Comparison of ENCODE assay signal across 21 cellular contexts in genomic region chr2:9113916-9114315, GRCh38.
"Had no signal": no experiment of that assay in that cellular context is flagged by ENCODE, and none has a peak within 500 bp of the region (broad histone marks: within the 10 kb centered on the region; RNA-seq: fewer than 3 reads in every experiment).

No MANE protein-coding gene starts in this region.

- H3K36me3 Mint-ChIP-seq: activated naive CD8-positive, alpha-beta T cell treated with anti-CD3 and anti-CD28 coated beads, Interleukin-2, amount 10 ng/mL, durations not matched to agents 7 days and 5 days had no signal

- ATAC-seq: activated CD8-positive, alpha-beta T cell treated with anti-CD3 and anti-CD28 coated beads for 36 hours; activated T-cell treated with anti-CD3 and anti-CD28 coated beads, Interleukin-2, amount 50 U/mL, for 72 hours had no signal

- H3K4me1 ChIP-seq: adrenal gland had no signal

- H3K9me3 Mint-ChIP-seq: activated CD8-positive, alpha-beta T cell treated with anti-CD3 and anti-CD28 coated beads for 36 hours; activated naive CD8-positive, alpha-beta T cell treated with anti-CD3 and anti-CD28 coated beads, Interleukin-2, amount 10 ng/mL, durations not matched to agents 7 days and 5 days; activated T-helper 2 cell treated with anti-CD3 and anti-CD28 coated beads, Interferon-gamma antibody, Interleukin-2, Interleukin-4, amounts not matched to agents 10 μg/mL and 5 μg/mL and 100 μg/mL, durations not matched to agents 14 hours and 24 hours and 36 hours had no signal

- H3K36me3 ChIP-seq: adrenal gland had no signal

- H3K27ac ChIP-seq: adrenal gland, VCaP had no signal

- H3K4me3 ChIP-seq: adrenal gland had no signal

- H3K27me3 ChIP-seq: adrenal gland had no signal

- H3K4me3 Mint-ChIP-seq: activated CD8-positive, alpha-beta T cell treated with anti-CD3 and anti-CD28 coated beads for 36 hours; activated naive CD8-positive, alpha-beta T cell treated with anti-CD3 and anti-CD28 coated beads, Interleukin-2, amount 10 ng/mL, durations not matched to agents 7 days and 5 days; activated T-cell treated with anti-CD3 and anti-CD28 coated beads, Interleukin-2, amount 50 U/mL, for 72 hours had no signal

- H3K27ac Mint-ChIP-seq: activated CD8-positive, alpha-beta T cell treated with anti-CD3 and anti-CD28 coated beads for 36 hours; activated naive CD8-positive, alpha-beta T cell treated with anti-CD3 and anti-CD28 coated beads, Interleukin-2, amount 10 ng/mL, durations not matched to agents 7 days and 5 days; activated T-cell treated with anti-CD3 and anti-CD28 coated beads, Interleukin-2, amount 50 U/mL, for 72 hours; activated T-helper 2 cell treated with anti-CD3 and anti-CD28 coated beads, Interferon-gamma antibody, Interleukin-2, Interleukin-4, amounts not matched to agents 10 μg/mL and 5 μg/mL and 100 μg/mL, durations not matched to agents 14 hours and 24 hours and 36 hours had no signal

- H3K4me1 Mint-ChIP-seq: activated naive CD8-positive, alpha-beta T cell treated with anti-CD3 and anti-CD28 coated beads, Interleukin-2, amount 10 ng/mL, durations not matched to agents 7 days and 5 days had no signal

- H3K9me3 ChIP-seq: adrenal gland had no signal

- DNase-seq: activated CD4-positive, alpha-beta T cell treated with anti-CD3 and anti-CD28 coated beads for 4 hours; activated CD8-positive, alpha-beta memory T cell treated with anti-CD3 and anti-CD28 coated beads, Interleukin-2, amount 50 U/mL, for 4 hours; activated gamma-delta T cell treated with Interleukin-2 at 50 U/mL for 16 hours; activated naive CD4-positive, alpha-beta T cell treated with anti-CD3 and anti-CD28 coated beads, Interleukin-2, amount 50 U/mL, for 16 hours; activated naive CD8-positive, alpha-beta T cell treated with anti-CD3 and anti-CD28 coated beads, Interleukin-2, amount 10 ng/mL, durations not matched to agents 7 days and 5 days; activated T-cell treated with anti-CD3 and anti-CD28 coated beads, Interleukin-2, amount 50 U/mL, for 72 hours; adrenal gland; anterior cingulate cortex; cerebellar nuclear complex; Karpas-422; NCI-H1048; NCI-H1930; NCI-H2171; NCI-H226; NCI-H526 treated with DMSO at 0.1 percent for 48 hours; NCI-H82; SIG-M5; T-helper 1 cell had no signal
